6 cellular contexts compared by ENCODE assay signal in the genomic region with DNA sequence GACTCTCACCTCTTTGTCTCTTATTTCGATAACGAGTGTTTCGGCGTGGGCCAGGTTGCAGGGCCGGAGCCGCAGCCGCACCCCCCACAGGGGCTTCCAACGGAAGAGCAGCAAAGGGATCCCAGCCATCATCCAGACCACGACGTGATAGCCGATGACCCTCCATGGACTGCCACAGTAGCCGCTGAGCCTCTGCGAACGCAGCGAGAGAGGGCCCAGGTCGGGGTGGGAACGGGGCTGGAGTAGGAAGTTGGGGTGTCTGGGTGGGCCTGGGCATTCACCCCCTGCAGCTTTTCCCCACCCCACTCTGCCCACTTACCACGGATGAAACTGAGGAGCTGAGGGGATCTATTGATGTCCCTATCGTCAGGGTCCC.
"Had no signal": no experiment of that assay in that cellular context is flagged by ENCODE, and none has a peak within 500 bp of the region (broad histone marks: within the 10 kb centered on the region; RNA-seq: fewer than 3 reads in every experiment).

No MANE protein-coding gene starts in this region.

- H3K27ac ChIP-seq: KMS-11 had no signal

- H3K4me3 ChIP-seq: GM23338 had no signal

- H3K27ac Mint-ChIP-seq: GM23338 had no signal

- H3K4me2 ChIP-seq: GM23338, KMS-11 had no signal

- H2AFZ ChIP-seq: GM23338 had no signal

- H3K9ac ChIP-seq: KMS-11 had no signal

- DNase-seq: HCEC 1CT, IMR-90, KBM-7 had no signal

- H3K9me3 Mint-ChIP-seq: GM23338, H9 had no signal

- H3K4me3 Mint-ChIP-seq: GM23338, H9 had no signal
